ENCODE assay signal across 12 cellular contexts in genomic region chr22:37044634-37045625, GRCh38. TPM values are rescaled to one million over a fixed set of nuclear protein-coding genes. Genes with fewer than 3 reads are reported as not detected.
DNase-seq lines count a peak whose midpoint lies in the region; ATAC-seq and TF ChIP-seq lines count a peak whose summit lies in the region.
"Had no signal": no experiment of that assay in that cellular context is flagged by ENCODE, and none has a peak within 500 bp of the region (broad histone marks: within the 10 kb centered on the region; RNA-seq: fewer than 3 reads in every experiment).

No MANE protein-coding gene starts in this region.

- no peaks in the 10 kb centered on the region for H4K20me1 ChIP-seq in OCI-LY7 (ENCODE audit: insufficient read depth, low read length)

- no peaks in the 10 kb centered on the region for H3K9me2 ChIP-seq in OCI-LY7 (ENCODE audit: insufficient read depth, low read length)

- no peak overlapping the region for H2AFZ ChIP-seq in OCI-LY7 (ENCODE audit: low read length)

- H3K27ac ChIP-seq in OCI-LY7 (ENCODE audit: low read depth, low read length, poor library complexity, severe bottlenecking): no peak overlapping the region
- H3K27ac ChIP-seq: esophagus muscularis mucosa had no signal

- H3K9me3 ChIP-seq in OCI-LY7 (ENCODE audit: low read length): no peaks in the 10 kb centered on the region
- H3K9me3 ChIP-seq: esophagus muscularis mucosa had no signal

- H3K36me3 Mint-ChIP-seq in HFFc6 (ENCODE audit: low read depth) (no peaks in the 10 kb centered on the region), activated B cell treated with CpG ODN at 0.5 μM for 24 hours (ENCODE audit: low read depth) (no peaks in the 10 kb centered on the region), memory B cell (no peaks in the 10 kb centered on the region)
- H3K36me3 Mint-ChIP-seq: activated naive CD8-positive, alpha-beta T cell treated with anti-CD3 and anti-CD28 coated beads, Interleukin-2, amount 10 ng/mL, durations not matched to agents 7 days and 5 days had no signal

- POLR2A ChIA-PET in activated B cell treated with CpG ODN at 0.5 μM for 24 hours (lab: Charles Lee): interaction anchor here (0.6 kb wide), 1 partner anchor 55 kb away, joined by 7 read pairs; no protein-coding TSS in a partner anchor
- POLR2A ChIA-PET in OCI-LY7 (lab: Charles Lee): interaction anchor here (0.6 to 1.6 kb wide), 3 partner anchors 19 to 227 kb away, joined by 3 to 6 read pairs (median 3); no protein-coding TSS in a partner anchor
- POLR2A ChIA-PET in GM10248 (lab: Yijun Ruan, JAX): no interaction called here

- no TSS peak for BruUV-seq in OCI-LY7 (replicated peaks; lab: Mats Ljungman, UMichigan)

- H3K4me3 ChIP-seq in OCI-LY7 (ENCODE audit: low read depth, low read length, poor library complexity, severe bottlenecking): no peak overlapping the region
- H3K4me3 ChIP-seq: esophagus muscularis mucosa had no signal

- intact Hi-C loops in activated B cell treated with CpG ODN at 0.5 μM for 24 hours (cut with micrococcal nuclease) (loop anchor here (1.0 to 2.0 kb wide), 5 partner anchors 68 to 498 kb away; no protein-coding TSS in a partner anchor), OCI-LY7 (cut with micrococcal nuclease; ENCODE audit: unreplicated experiment) (loop anchor here (2.0 kb wide), 1 partner anchor 262 kb away; no protein-coding TSS in a partner anchor)

- ATAC-seq in activated B cell treated with CpG ODN at 0.5 μM for 24 hours (ENCODE audit: low read depth): peak; percentile 40
- ATAC-seq in memory B cell (ENCODE audit: low read depth): peak; percentile 59

- DNase-seq in SIG-M5 treated with dmso at 0.1 percent for 504 hours (lab: John Stamatoyannopoulos, UW; ENCODE audit: unreplicated experiment) (peak; percentile 23), SIG-M5 (lab: John Stamatoyannopoulos, UW) (no peak), HFFc6 (no peak), activated B cell treated with CpG ODN at 0.5 μM for 24 hours (no peak), memory B cell (ENCODE audit: low spot score in 2 of 2) (no peak), OCI-LY7 (ENCODE audit: low spot score) (no peak), NCI-H226 (no peak), GM10248 (ENCODE audit: extremely low spot score) (no peak)
- DNase-seq: hippocampal formation, NCI-H1048 had no signal

- CTCF ChIA-PET in activated B cell treated with CpG ODN at 0.5 μM for 24 hours (lab: Charles Lee): interaction anchor here (0.7 to 3.5 kb wide), 9 partner anchors 15 to 417 kb away, joined by 3 to 30 read pairs (median 4); partner anchors contain the start of genes MPST and TST
- CTCF ChIA-PET in OCI-LY7 (lab: Charles Lee; ENCODE audit: unreplicated experiment): interaction anchor here (0.5 to 1.0 kb wide), 2 partner anchors 26 to 224 kb away, joined by 3 to 10 read pairs; partner anchors contain the start of gene TST
- CTCF ChIA-PET in GM10248 (lab: Yijun Ruan, JAX): interaction anchor here (0.7 to 5.8 kb wide), 36 partner anchors 10 to 498 kb away, joined by 3 to 40 read pairs (median 4); partner anchors contain the start of genes MPST, NCF4 and TST

- no peak overlapping the region for H3K4me2 ChIP-seq in OCI-LY7 (ENCODE audit: low read length)

- no peaks in the 10 kb centered on the region for H3K36me3 ChIP-seq in OCI-LY7 (ENCODE audit: insufficient read depth, low read length)
- H3K36me3 ChIP-seq: esophagus muscularis mucosa had no signal

- TF ChIP-seq CTCF in HFFc6 (IDR thresholded peaks at IDR 0.05): no peak
- TF ChIP-seq CTCF in activated B cell treated with CpG ODN at 0.5 μM for 24 hours (IDR thresholded peaks at IDR 0.05): no peak
- no peak for TF ChIP-seq CTCF in OCI-LY7 (conservative IDR thresholded peaks at IDR 0.05; ENCODE audit: low read length)
- TF ChIP-seq CTCF in GM10248 (IDR thresholded peaks at IDR 0.05; ENCODE audit: control extremely low read depth, extremely low read depth, low read depth, missing control alignments): no peak

- H3K4me1 Mint-ChIP-seq in HFFc6 (ENCODE audit: low read depth): peaks cover 31% of the 10 kb centered on the region
- peaks cover 12% of the 10 kb centered on the region for H3K4me1 Mint-ChIP-seq in activated B cell treated with CpG ODN at 0.5 μM for 24 hours
- H3K4me1 Mint-ChIP-seq in memory B cell: peaks cover 2% of the 10 kb centered on the region

- no peaks in the 10 kb centered on the region for H3K79me2 ChIP-seq in OCI-LY7 (ENCODE audit: insufficient read depth, low read depth, low read length)

- H3K27me3 Mint-ChIP-seq in HFFc6 (ENCODE audit: insufficient read depth) (no peaks in the 10 kb centered on the region; the same call in none of the 2 replicates), activated B cell treated with CpG ODN at 0.5 μM for 24 hours (peaks cover 12% of the 10 kb centered on the region), memory B cell (peaks cover 6% of the 10 kb centered on the region)

- H3K9me3 Mint-ChIP-seq in HFFc6 (no peaks in the 10 kb centered on the region), activated B cell treated with CpG ODN at 0.5 μM for 24 hours (no peaks in the 10 kb centered on the region), memory B cell (no peaks in the 10 kb centered on the region)
- H3K9me3 Mint-ChIP-seq: activated naive CD8-positive, alpha-beta T cell treated with anti-CD3 and anti-CD28 coated beads, Interleukin-2, amount 10 ng/mL, durations not matched to agents 7 days and 5 days had no signal

- H3K4me1 ChIP-seq in OCI-LY7 (ENCODE audit: insufficient read depth, low read length, poor library complexity, severe bottlenecking): no peaks in the 10 kb centered on the region

- no peak overlapping the region for H3K27ac Mint-ChIP-seq in HFFc6
- peak overlapping the region; percentile 9 for H3K27ac Mint-ChIP-seq in activated B cell treated with CpG ODN at 0.5 μM for 24 hours
- H3K27ac Mint-ChIP-seq in memory B cell: no peak overlapping the region
- H3K27ac Mint-ChIP-seq: activated naive CD8-positive, alpha-beta T cell treated with anti-CD3 and anti-CD28 coated beads, Interleukin-2, amount 10 ng/mL, durations not matched to agents 7 days and 5 days had no signal

- peak overlapping the region; percentile 12; the same call in 1 of the 2 replicates for H3K4me3 Mint-ChIP-seq in HFFc6
- H3K4me3 Mint-ChIP-seq in activated B cell treated with CpG ODN at 0.5 μM for 24 hours: no peak overlapping the region
- H3K4me3 Mint-ChIP-seq in memory B cell: no peak overlapping the region
- H3K4me3 Mint-ChIP-seq: activated naive CD8-positive, alpha-beta T cell treated with anti-CD3 and anti-CD28 coated beads, Interleukin-2, amount 10 ng/mL, durations not matched to agents 7 days and 5 days had no signal

RNA-seq across cellular contexts. Expression of gene KCTD17, which starts 6.6 kb away (rescaled TPM):
- total RNA-seq in HFFc6 (2021; fragmentation: NEBNext Ultra II Directional; extraction: Animal tissue kit (Norgen Biotek cat#: 25700)): 10 to 100 TPM; 39.8 to 46.4 (median 43.3) TPM
- total RNA-seq in activated B cell treated with CpG ODN at 0.5 μM for 24 hours: 28.9 and 29.4 TPM in 2 replicates
- 17.7 and 20.3 TPM in 2 replicates for total RNA-seq in OCI-LY7 (2014; rRNA removed; shearing (Covaris generic))
- total RNA-seq in OCI-LY7 (2022): 21.7 and 22.0 TPM in 2 replicates

RNA-seq across cellular contexts. Expression of gene MPST, which starts 25.4 kb away (rescaled TPM):
- 10 to 100 TPM; 24.9 to 35.5 (median 27.5) TPM for total RNA-seq in HFFc6 (2021; fragmentation: NEBNext Ultra II Directional; extraction: Animal tissue kit (Norgen Biotek cat#: 25700))
- total RNA-seq in activated B cell treated with CpG ODN at 0.5 μM for 24 hours: 15.6 and 17.7 TPM in 2 replicates
- total RNA-seq in OCI-LY7 (2014; rRNA removed; shearing (Covaris generic)): 105 and 124 TPM in 2 replicates
- 61.8 and 67.2 TPM in 2 replicates for total RNA-seq in OCI-LY7 (2022)

RNA-seq across cellular contexts. Expression of gene TST, which starts 25.7 kb away (rescaled TPM):
- total RNA-seq in HFFc6 (2021; fragmentation: NEBNext Ultra II Directional; extraction: Animal tissue kit (Norgen Biotek cat#: 25700)): 10 to 100 TPM; 18.6 to 32.8 (median 21.7) TPM
- total RNA-seq in activated B cell treated with CpG ODN at 0.5 μM for 24 hours (7.2 TPM in 2 replicates), OCI-LY7 (2022) (37.6 and 41.5 TPM in 2 replicates)
- 36.0 and 37.6 TPM in 2 replicates for total RNA-seq in OCI-LY7 (2014; rRNA removed; shearing (Covaris generic))
